ENCODE assay signal across 8 cellular contexts in the genomic region with DNA sequence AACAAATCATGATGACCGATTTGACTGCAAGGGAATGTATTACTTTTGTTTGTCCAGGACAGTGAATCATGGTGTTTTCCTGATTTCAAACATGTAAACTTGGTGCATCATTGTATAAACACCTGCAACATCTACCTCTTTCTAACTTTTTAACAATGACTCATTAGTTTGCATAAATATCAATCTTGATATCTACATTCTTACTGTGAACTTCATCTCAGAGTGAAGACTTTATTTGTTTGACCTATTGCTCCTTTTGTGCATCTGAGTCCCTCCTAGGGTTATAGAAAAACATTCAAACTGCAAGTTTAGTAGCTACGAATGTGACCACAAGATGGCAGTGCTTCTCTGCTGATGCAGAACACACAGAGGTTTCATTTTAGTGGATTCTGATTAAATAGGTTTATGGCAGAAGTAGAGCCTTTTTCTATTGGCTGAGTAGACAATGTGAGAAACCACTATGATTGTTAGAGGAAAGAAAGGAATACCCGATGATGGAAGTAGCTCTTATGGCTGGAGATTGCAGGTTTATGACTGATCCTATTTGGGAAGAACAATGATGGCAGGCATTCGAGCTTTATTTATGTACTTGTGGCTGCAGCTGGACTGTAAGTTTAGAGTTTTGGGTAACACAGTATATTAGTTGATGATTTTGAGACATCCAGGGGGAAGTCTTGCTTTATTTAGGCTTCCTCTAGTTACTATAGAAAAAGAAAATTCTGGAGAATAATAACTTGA.
DNase-seq lines count a peak whose midpoint lies in the region; ATAC-seq and TF ChIP-seq lines count a peak whose summit lies in the region.

No MANE protein-coding gene starts in this region.

- no peak overlapping the region for H2BK120ac ChIP-seq in mesenchymal stem cell (ENCODE audit: low read depth, low read length)

- no peak for TF ChIP-seq EP300 in stomach (IDR thresholded peaks at IDR 0.05)

- H3K9ac ChIP-seq in mesenchymal stem cell (ENCODE audit: low read length) = no peak overlapping the region

- H2AFZ ChIP-seq in mesenchymal stem cell (ENCODE audit: low read depth, low read length) = no peak overlapping the region

- no peak overlapping the region for H2BK12ac ChIP-seq in mesenchymal stem cell (ENCODE audit: low read length in 2 of 2)

- DNase-seq in CD1c-positive myeloid dendritic cell (ENCODE audit: extremely low spot score) (peak; percentile 66), NB4 (ENCODE audit: low read depth) (peak; percentile 48), dorsolateral prefrontal cortex (peak in 6 of 10 donors; percentile 5 to 64 (median 33)), mesenchymal stem cell (peak; percentile 38), stomach (peak; percentile 53), OCI-M2 (lab: John Stamatoyannopoulos, UW; ENCODE audit: unreplicated experiment) (no peak)
- DNase-seq in activated CD4-positive, CD25-positive, alpha-beta regulatory T cell treated with anti-CD3 and anti-CD28 coated beads, Interleukin-2, amount 50 U/mL, for 16 hours (ENCODE audit: low read depth, low spot score) = peak; percentile 33

- intact Hi-C loops in dorsolateral prefrontal cortex (cut with DNase I) (no loop called here), stomach (cut with DNase I; ENCODE audit: low total_unique reads) (no loop called here)

- H4K8ac ChIP-seq in mesenchymal stem cell (ENCODE audit: low read length) = no peak overlapping the region

- WGBS in mesenchymal stem cell = 22% methylated on average over 4 of the region's 4 CpGs
- WGBS in stomach, 5 donors = 11 to 18% (median 16%) methylated on average over 4 of the region's 4 CpGs

- H3K9me3 ChIP-seq in mesenchymal stem cell (ENCODE audit: control insufficient read depth, low read length) (no peaks in the 10 kb centered on the region), stomach (no peaks in the 10 kb centered on the region)

- TF ChIP-seq POLR2A in NB4 (IDR thresholded peaks at IDR 0.05; ENCODE audit: extremely low read depth, insufficient read length) (no peak), stomach (IDR thresholded peaks at IDR 0.05) (no peak)

- no peak overlapping the region for H3K18ac ChIP-seq in mesenchymal stem cell (ENCODE audit: low read depth in 1 of 2, low read length in 2 of 2)

- TF ChIP-seq CTCF in NB4 (IDR thresholded peaks at IDR 0.05; ENCODE audit: low read depth, low read length) = peak; percentile 78
- peak; percentile 59 to 96 (median 84) for TF ChIP-seq CTCF in dorsolateral prefrontal cortex (IDR thresholded peaks at IDR 0.05 in 54 of 56, conservative IDR thresholded peaks at IDR 0.05 in 2 of 56; ENCODE audit: low read depth in 1 of 56, partially characterized antibody in 56 of 56)
- peak in 5 of 7 experiments; percentile 22 to 67 (median 61) for TF ChIP-seq CTCF in stomach (IDR thresholded peaks at IDR 0.05)

- peaks cover 0 to 12% (median 0%) of the 10 kb centered on the region in 45 donors for H3K27me3 ChIP-seq in dorsolateral prefrontal cortex
- no peaks in the 10 kb centered on the region for H3K27me3 ChIP-seq in mesenchymal stem cell (ENCODE audit: control insufficient read depth in 1 of 2, insufficient read depth in 1 of 2, low read length in 2 of 2)
- H3K27me3 ChIP-seq in stomach = no peaks in the 10 kb centered on the region

- no peak overlapping the region for H2AK5ac ChIP-seq in mesenchymal stem cell (ENCODE audit: low read length, severe bottlenecking)

- no peaks in the 10 kb centered on the region for H3K79me1 ChIP-seq in mesenchymal stem cell (replicated peaks; ENCODE audit: low read length, poor library complexity, severe bottlenecking)

- peak; percentile 48 for ATAC-seq in GM19324 (IDR thresholded peaks at IDR 0.05; ENCODE audit: low FRiP score, unreplicated experiment)

- H3K4me1 ChIP-seq in mesenchymal stem cell (ENCODE audit: control insufficient read depth, insufficient read depth, low read depth, low read length) (no peaks in the 10 kb centered on the region), stomach (peaks cover 10 to 45% (median 31%) of the 10 kb centered on the region in 4 donors)

- no peak overlapping the region for H4K91ac ChIP-seq in mesenchymal stem cell (ENCODE audit: low read length)

- H3K23ac ChIP-seq in mesenchymal stem cell (ENCODE audit: low read length in 2 of 2) = no peak overlapping the region

- no peak overlapping the region for H2BK15ac ChIP-seq in mesenchymal stem cell (ENCODE audit: low read depth, poor library complexity, severe bottlenecking)

- H3K4me2 ChIP-seq in mesenchymal stem cell (ENCODE audit: low read length, poor library complexity, severe bottlenecking) = no peak overlapping the region

- no peak overlapping the region for H3K4ac ChIP-seq in mesenchymal stem cell (ENCODE audit: low read depth in 1 of 2, low read length in 2 of 2)

- no peaks in the 10 kb centered on the region for H3K36me3 ChIP-seq in mesenchymal stem cell (ENCODE audit: control insufficient read depth in 1 of 2, insufficient read depth in 2 of 2, low read depth in 1 of 2, low read length in 2 of 2)
- H3K36me3 ChIP-seq in stomach = no peaks in the 10 kb centered on the region

- H3K14ac ChIP-seq in mesenchymal stem cell (ENCODE audit: low read length in 2 of 2) = no peak overlapping the region

- no peak overlapping the region for H2BK5ac ChIP-seq in mesenchymal stem cell (ENCODE audit: low read depth, low read length, poor library complexity, severe bottlenecking)

- H3K27ac ChIP-seq in dorsolateral prefrontal cortex = peak overlapping the region in 8 of 59 donors; percentile 1 to 62 (median 32)
- no peak overlapping the region for H3K27ac ChIP-seq in mesenchymal stem cell (ENCODE audit: low read length, poor library complexity, severe bottlenecking)
- peak overlapping the region in 3 of 5 donors; percentile 73 to 84 (median 84) for H3K27ac ChIP-seq in stomach

- no peak overlapping the region for H3K4me3 ChIP-seq in NB4 (ENCODE audit: low read depth, low read length)
- H3K4me3 ChIP-seq in dorsolateral prefrontal cortex = peak overlapping the region in 45 of 59 donors; percentile 6 to 58 (median 35)
- peak overlapping the region in 1 of 2 experiments; percentile 38 for H3K4me3 ChIP-seq in mesenchymal stem cell (ENCODE audit: insufficient read depth in 1 of 2, low read depth in 1 of 2, low read length in 2 of 2)
- peak overlapping the region in 1 of 4 donors; percentile 9 for H3K4me3 ChIP-seq in stomach
